ENCODE assay signal across 23 cellular contexts in genomic region chr4:185520119-185520518, GRCh38. TPM values are rescaled to one million over a fixed set of nuclear protein-coding genes. Genes with fewer than 3 reads are reported as not detected.
DNase-seq lines count a peak whose midpoint lies in the region; ATAC-seq and TF ChIP-seq lines count a peak whose summit lies in the region.
"Had no signal": no experiment of that assay in that cellular context is flagged by ENCODE, and none has a peak within 500 bp of the region (broad histone marks: within the 10 kb centered on the region; RNA-seq: fewer than 3 reads in every experiment).

No MANE protein-coding gene starts in this region.

- no peaks in the 10 kb centered on the region for H3K4me1 Mint-ChIP-seq in HFFc6 (ENCODE audit: low read depth)
- H3K4me1 Mint-ChIP-seq: activated naive CD4-positive, alpha-beta T cell treated with anti-CD3 and anti-CD28 coated beads, Interleukin-2, amount 10 ng/mL, durations not matched to agents 7 days and 5 days; GM23338; naive thymus-derived CD8-positive, alpha-beta T cell; T-helper 17 cell had no signal

- H3K79me2 ChIP-seq in osteoblast (ENCODE audit: insufficient read depth, low read length), result no peaks in the 10 kb centered on the region

- H2AFZ ChIP-seq in osteoblast (ENCODE audit: low read length), result no peak overlapping the region
- H2AFZ ChIP-seq: GM23338 had no signal

- H3K4me3 ChIP-seq in choroid plexus epithelial cell (ENCODE audit: low read depth, low read length), result no peak overlapping the region
- H3K4me3 ChIP-seq in left ventricle myocardium inferior, result no peak overlapping the region
- H3K4me3 ChIP-seq in osteoblast (ENCODE audit: insufficient read depth, low read length), result no peak overlapping the region
- H3K4me3 ChIP-seq: A549, GM23338, SJCRH30 had no signal

- ATAC-seq in HG02610 (IDR thresholded peaks at IDR 0.05; ENCODE audit: unreplicated experiment), result no peak
- ATAC-seq: A549; GM23338; naive thymus-derived CD8-positive, alpha-beta T cell; T-helper 17 cell had no signal

- H4K20me1 ChIP-seq in osteoblast (ENCODE audit: insufficient read depth, low read length), result no peaks in the 10 kb centered on the region

- no peak overlapping the region for H3K4me3 Mint-ChIP-seq in HFFc6
- H3K4me3 Mint-ChIP-seq: activated naive CD4-positive, alpha-beta T cell treated with anti-CD3 and anti-CD28 coated beads, Interleukin-2, amount 10 ng/mL, durations not matched to agents 7 days and 5 days; GM23338; naive thymus-derived CD8-positive, alpha-beta T cell; T-helper 17 cell had no signal

- peak overlapping the region; percentile 40 for H3K27ac ChIP-seq in left ventricle myocardium inferior (replicated peaks)
- no peak overlapping the region for H3K27ac ChIP-seq in osteoblast (ENCODE audit: low read depth, low read length)
- H3K27ac ChIP-seq: A549, SJCRH30, WERI-Rb-1 had no signal

- intact Hi-C loops in left ventricle myocardium inferior (cut with micrococcal nuclease), result no loop called here

- H3K36me3 ChIP-seq in left ventricle myocardium inferior, result peaks cover 42% of the 10 kb centered on the region
- no peaks in the 10 kb centered on the region for H3K36me3 ChIP-seq in osteoblast (ENCODE audit: insufficient read depth, low read length)
- H3K36me3 ChIP-seq: WERI-Rb-1 had no signal

- no peaks in the 10 kb centered on the region for H3K27me3 ChIP-seq in left ventricle myocardium inferior (ENCODE audit: low read depth)
- H3K27me3 ChIP-seq in osteoblast (ENCODE audit: insufficient read depth, low read length), result no peaks in the 10 kb centered on the region
- H3K27me3 ChIP-seq: SJCRH30 had no signal

- H3K4me2 ChIP-seq in osteoblast (ENCODE audit: insufficient read depth, low read length), result no peak overlapping the region
- H3K4me2 ChIP-seq: A549, GM23338 had no signal

- no peaks in the 10 kb centered on the region for H3K9me3 Mint-ChIP-seq in HFFc6
- H3K9me3 Mint-ChIP-seq: activated naive CD4-positive, alpha-beta T cell treated with anti-CD3 and anti-CD28 coated beads, Interleukin-2, amount 10 ng/mL, durations not matched to agents 7 days and 5 days; GM23338; naive thymus-derived CD8-positive, alpha-beta T cell had no signal

- peak; percentile 36 for DNase-seq in A172 (ENCODE audit: low spot score)
- DNase-seq in choroid plexus epithelial cell (ENCODE audit: low read depth), result peak; percentile 82
- DNase-seq in left ventricle myocardium inferior, result no peak
- DNase-seq in osteoblast (ENCODE audit: insufficient read length, low spot score, missing footprints), result peak; percentile 68
- no peak for DNase-seq in HFFc6
- no peak for DNase-seq in KG1 (lab: John Stamatoyannopoulos, UW)
- no peak for DNase-seq in germinal center (ENCODE audit: low spot score)
- DNase-seq: activated CD4-positive, alpha-beta T cell treated with anti-CD3 and anti-CD28 coated beads, Interleukin-2, amount 50 U/mL, for 48 hours; activated naive CD4-positive, alpha-beta T cell treated with anti-CD3 and anti-CD28 coated beads, Interleukin-2, amount 10 ng/mL, durations not matched to agents 7 days and 5 days; Calu3; EL; naive thymus-derived CD8-positive, alpha-beta T cell; NCI-H1105; NCI-H2081; NCI-H524; OCI-M1; posterior cingulate gyrus; SJCRH30; T-helper 17 cell; WERI-Rb-1 had no signal

- no peak overlapping the region for H3K27ac Mint-ChIP-seq in HFFc6
- H3K27ac Mint-ChIP-seq: activated naive CD4-positive, alpha-beta T cell treated with anti-CD3 and anti-CD28 coated beads, Interleukin-2, amount 10 ng/mL, durations not matched to agents 7 days and 5 days; GM23338; naive thymus-derived CD8-positive, alpha-beta T cell; T-helper 17 cell had no signal

- peaks cover 4% of the 10 kb centered on the region; the same call in 1 of the 2 replicates for H3K27me3 Mint-ChIP-seq in HFFc6 (ENCODE audit: insufficient read depth)

- H3K36me3 Mint-ChIP-seq in HFFc6 (ENCODE audit: low read depth), result no peaks in the 10 kb centered on the region
- H3K36me3 Mint-ChIP-seq: activated naive CD4-positive, alpha-beta T cell treated with anti-CD3 and anti-CD28 coated beads, Interleukin-2, amount 10 ng/mL, durations not matched to agents 7 days and 5 days; naive thymus-derived CD8-positive, alpha-beta T cell had no signal

- H3K4me1 ChIP-seq in left ventricle myocardium inferior, result peaks cover 43% of the 10 kb centered on the region
- H3K4me1 ChIP-seq in osteoblast (ENCODE audit: insufficient read depth, low read length), result peaks cover 4% of the 10 kb centered on the region
- H3K4me1 ChIP-seq: A549 had no signal

- H3K9me3 ChIP-seq in left ventricle myocardium inferior (replicated peaks), result no peaks in the 10 kb centered on the region
- no peaks in the 10 kb centered on the region for H3K9me3 ChIP-seq in osteoblast (ENCODE audit: low read depth, low read length)
- H3K9me3 ChIP-seq: A549, SJCRH30 had no signal

- TF ChIP-seq CTCF in choroid plexus epithelial cell (conservative IDR thresholded peaks at IDR 0.05; ENCODE audit: low read depth, low read length) (no peak), left ventricle myocardium inferior (IDR thresholded peaks at IDR 0.05; ENCODE audit: borderline replicate concordance) (no peak), osteoblast (IDR thresholded peaks at IDR 0.05; ENCODE audit: extremely low read depth, low read depth, low read length) (no peak), HFFc6 (IDR thresholded peaks at IDR 0.05) (no peak)

RNA-seq across cellular contexts. Expression of gene PDLIM3, which starts 15.2 kb away (rescaled TPM):
- 6.0 and 10.3 TPM in 2 replicates for total RNA-seq in A172 (2014; rRNA removed; shearing (Covaris generic))
- total RNA-seq in left ventricle myocardium inferior, result 308 TPM
- total RNA-seq in osteoblast, result 1.8 and 2.2 TPM in 2 replicates
- total RNA-seq in HFFc6 (2021; fragmentation: NEBNext Ultra II Directional; extraction: Animal tissue kit (Norgen Biotek cat#: 25700)), result not detected
- total RNA-seq: naive thymus-derived CD8-positive, alpha-beta T cell; T-helper 17 cell had no signal

RNA-seq across cellular contexts. Expression of gene CCDC110, which starts 48.6 kb away (rescaled TPM):
- total RNA-seq in A172 (2014; rRNA removed; shearing (Covaris generic)), result 2.3 and 5.3 TPM in 2 replicates
- total RNA-seq in left ventricle myocardium inferior, result 2.0 TPM
- total RNA-seq in osteoblast, result 2.2 and 2.4 TPM in 2 replicates
- not detected for total RNA-seq in HFFc6 (2021; fragmentation: NEBNext Ultra II Directional; extraction: Animal tissue kit (Norgen Biotek cat#: 25700))
- total RNA-seq: Calu3, SJCRH30 had no signal

Comparison
In these comparisons a context has a peak if more than half of its experiments do, and no peak if none do; other contexts are left out.
1. DNase-seq: peak in A172 (single experiment), choroid plexus epithelial cell (single experiment) and osteoblast (single experiment); none in left ventricle myocardium inferior (single experiment), HFFc6 (single experiment), KG1 (single experiment) and germinal center (single experiment).
2. RNA of gene PDLIM3, which starts 15.2 kb away (total RNA-seq): 308 TPM in left ventricle myocardium inferior (single experiment); 6.0 to 10.3 TPM in A172, 1.8 to 2.2 TPM in osteoblast and not detected in HFFc6; every median in the first group is over 10 times any median in the second.